ENCODE assay signal across 8 cellular contexts in genomic region chr19:5680437-5681368, GRCh38. TPM values are rescaled to one million over a fixed set of nuclear protein-coding genes. Genes with fewer than 3 reads are reported as not detected.
DNase-seq lines count a peak whose midpoint lies in the region; ATAC-seq and TF ChIP-seq lines count a peak whose summit lies in the region.

Gene HSD11B1L (plus strand): TSS chr19:5681027. CDS start chr19:5684833, 3,806 bp downstream.
A gene with protein sequence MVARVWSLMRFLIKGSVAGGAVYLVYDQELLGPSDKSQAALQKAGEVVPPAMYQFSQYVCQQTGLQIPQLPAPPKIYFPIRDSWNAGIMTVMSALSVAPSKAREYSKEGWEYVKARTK (minus strand): TSS chr19:5680516. CDS start chr19:5680486, 30 bp downstream.

- H3K27ac ChIP-seq in PC-3 (ENCODE audit: low read length) (peak within 1 kb of the TSS; percentile 32), muscle layer of colon (ENCODE audit: low read depth, low read length) (peak within 1 kb of the TSS; percentile 94)

- TF ChIP-seq EP300 in Ishikawa (IDR thresholded peaks at IDR 0.05; ENCODE audit: borderline replicate concordance), result no peak; the same call in 1 of the 2 replicates

- H3K27me3 ChIP-seq in PC-3 (ENCODE audit: low read length) (no peaks in the 10 kb centered on the region), muscle layer of colon (ENCODE audit: control insufficient read depth in 1 of 2, insufficient read depth in 2 of 2, low read length in 2 of 2) (no peaks in the 10 kb centered on the region)

- intact Hi-C loops in PC-3 (cut with micrococcal nuclease), result loop anchor here (10.0 kb wide), 2 partner anchors 114 to 1854 kb away; partner anchors contain the start of genes DUS3L and PNPLA6

- ATAC-seq in GM21576 (IDR thresholded peaks at IDR 0.05; ENCODE audit: unreplicated experiment) (peak; percentile 84), PC-3 (peak; percentile 98), esophagus mucosa (peak; percentile 90)
- ATAC-seq in activated T-cell treated with anti-CD3 and anti-CD28 coated beads, Interleukin-2, amount 50 U/mL, for 4 hours, result peak; percentile 96 to 97

- H3K9me3 Mint-ChIP-seq in activated T-cell treated with anti-CD3 and anti-CD28 coated beads, Interleukin-2, amount 50 U/mL, for 4 hours, result no peaks in the 10 kb centered on the region

- H4K20me1 ChIP-seq in PC-3 (ENCODE audit: low read length), result no peaks in the 10 kb centered on the region

- H3K9me3 ChIP-seq in PC-3 (ENCODE audit: low read length) (no peaks in the 10 kb centered on the region), muscle layer of colon (ENCODE audit: low read length) (no peaks in the 10 kb centered on the region)

- peak within 1 kb of the TSS; percentile 79 for H3K4me3 ChIP-seq in PC-3 (ENCODE audit: low read length)
- peak within 1 kb of the TSS; percentile 90 to 91 for H3K4me3 ChIP-seq in muscle layer of colon (ENCODE audit: low read depth in 1 of 2, low read length in 2 of 2)

- no peak for TF ChIP-seq CTCF in PC-3 (conservative IDR thresholded peaks at IDR 0.05; ENCODE audit: low read depth, low read length)

- H3F3A ChIP-seq in PC-3 (ENCODE audit: low read length, unreplicated experiment), result no peaks in the 10 kb centered on the region

- peaks cover 4% of the 10 kb centered on the region for H3K36me3 Mint-ChIP-seq in activated T-cell treated with anti-CD3 and anti-CD28 coated beads, Interleukin-2, amount 50 U/mL, for 4 hours (ENCODE audit: insufficient read depth)

- POLR2A ChIA-PET in PC-3 (lab: Charles Lee; ENCODE audit: unreplicated experiment), result no interaction called here

- H2AFZ ChIP-seq in PC-3 (ENCODE audit: low read length), result peak within 1 kb of the TSS; percentile 83

- H3K9me2 ChIP-seq in PC-3 (replicated peaks; ENCODE audit: low read length), result no peaks in the 10 kb centered on the region

- H3K27me3 Mint-ChIP-seq in activated T-cell treated with anti-CD3 and anti-CD28 coated beads, Interleukin-2, amount 50 U/mL, for 4 hours (ENCODE audit: low read depth), result no peaks in the 10 kb centered on the region

- no peak for TF ChIP-seq RAD21 in Ishikawa (IDR thresholded peaks at IDR 0.05; ENCODE audit: low read depth)

- H3K4me1 ChIP-seq in PC-3 (ENCODE audit: insufficient read depth, low read length) (peaks cover 8% of the 10 kb centered on the region; the same call in 1 of the 2 replicates), muscle layer of colon (ENCODE audit: insufficient read depth, low read length) (peaks cover 16% of the 10 kb centered on the region)

- DNase-seq in DMS114 treated with DMSO at 0.1 percent for 48 hours (lab: John Stamatoyannopoulos, UW; ENCODE audit: unreplicated experiment) (peak; percentile 90), PC-3 (peak; percentile 99)
- DNase-seq in activated T-cell treated with anti-CD3 and anti-CD28 coated beads, Interleukin-2, amount 50 U/mL, for 4 hours, result peak; percentile 95
- DNase-seq in stimulated activated CD8-positive, alpha-beta memory T cell treated with anti-CD3 and anti-CD28 coated beads, Interleukin-7, amount 100 ng/mL, for 24 hours (ENCODE audit: low read depth), result peak; percentile 95

- peaks cover 25% of the 10 kb centered on the region for H3K4me1 Mint-ChIP-seq in activated T-cell treated with anti-CD3 and anti-CD28 coated beads, Interleukin-2, amount 50 U/mL, for 4 hours (ENCODE audit: low read depth)

- H3K36me3 ChIP-seq in PC-3 (ENCODE audit: low read depth, low read length) (no peaks in the 10 kb centered on the region), muscle layer of colon (ENCODE audit: insufficient read depth, low read length) (no peaks in the 10 kb centered on the region)

- H3K4me2 ChIP-seq in PC-3 (ENCODE audit: low read length), result peak within 1 kb of the TSS; percentile 92

- peak within 1 kb of the TSS; percentile 88 for H3K9ac ChIP-seq in PC-3 (ENCODE audit: low read length)
- H3K9ac ChIP-seq in muscle layer of colon (ENCODE audit: low read length), result peak within 1 kb of the TSS; percentile 90

- CTCF ChIA-PET in PC-3 (lab: Charles Lee), result no interaction called here

- no TSS peak for BruUV-seq in PC-3 (replicated peaks; lab: Mats Ljungman, UMichigan)

- H3K79me2 ChIP-seq in PC-3 (ENCODE audit: low read length), result peaks cover 13% of the 10 kb centered on the region

- peak within 1 kb of the TSS; percentile 98 for H3K4me3 Mint-ChIP-seq in activated T-cell treated with anti-CD3 and anti-CD28 coated beads, Interleukin-2, amount 50 U/mL, for 4 hours

TF ChIP-seq in Ishikawa, 13 proteins besides CTCF, POLR2A, EP300 and RAD21:
- TF ChIP-seq FOXM1 (IDR thresholded peaks at IDR 0.05; ENCODE audit: borderline replicate concordance, low read depth) (no peak), TEAD4 (IDR thresholded peaks at IDR 0.05) (no peak), TCF12 (IDR thresholded peaks at IDR 0.05; ENCODE audit: low read depth) (peak; percentile 82), ZBTB7A (IDR thresholded peaks at IDR 0.05; ENCODE audit: low read depth) (peak; percentile 92), TAF1 (IDR thresholded peaks at IDR 0.05; ENCODE audit: low read depth) (peak; percentile 76), YY1 (IDR thresholded peaks at IDR 0.05; ENCODE audit: low read depth) (peak; percentile 77), REST (IDR thresholded peaks at IDR 0.05; ENCODE audit: low read depth) (no peak), CEBPB (IDR thresholded peaks at IDR 0.05) (no peak; the same call in 1 of the 2 replicates), EGR1 (IDR thresholded peaks at IDR 0.05) (no peak), MAX (IDR thresholded peaks at IDR 0.05) (peak; percentile 53; the same call in 1 of the 2 replicates), CREB1 (IDR thresholded peaks at IDR 0.05; ENCODE audit: low read depth) (0 out of 2 replicates have a peak, but pooled peaks have one; percentile 33), USF1 (IDR thresholded peaks at IDR 0.05) (peak; percentile 96), NFIC (IDR thresholded peaks at IDR 0.05) (no peak)

RNA-seq across cellular contexts. Expression of gene HSD11B1L, which starts in this region (rescaled TPM):
- 8.6 and 10.9 TPM in 2 replicates for total RNA-seq in PC-3 (2014; rRNA removed)
- total RNA-seq in activated T-cell treated with anti-CD3 and anti-CD28 coated beads, Interleukin-2, amount 50 U/mL, for 4 hours, result 1 to 10 TPM; 2.6 to 2.7 (median 2.7) TPM
- total RNA-seq in esophagus mucosa, result 1.1 TPM

RNA-seq across cellular contexts. Expression of the second gene that starts in this region (rescaled TPM):
- total RNA-seq in PC-3 (2014; rRNA removed) (331 and 456 TPM in 2 replicates), esophagus mucosa (59.1 TPM)
- 100 to 1,000 TPM in 2 of 3 donors, 10 to 100 TPM in 1; 90.0 to 107 (median 103) TPM for total RNA-seq in activated T-cell treated with anti-CD3 and anti-CD28 coated beads, Interleukin-2, amount 50 U/mL, for 4 hours

Comparison
In these comparisons a context has a peak if more than half of its experiments do, and no peak if none do; other contexts are left out.
1. Peak in every context shown above with its lines: DNase-seq, ATAC-seq, H3K4me3 ChIP-seq and H3K27ac ChIP-seq.